In the genomic region with DNA sequence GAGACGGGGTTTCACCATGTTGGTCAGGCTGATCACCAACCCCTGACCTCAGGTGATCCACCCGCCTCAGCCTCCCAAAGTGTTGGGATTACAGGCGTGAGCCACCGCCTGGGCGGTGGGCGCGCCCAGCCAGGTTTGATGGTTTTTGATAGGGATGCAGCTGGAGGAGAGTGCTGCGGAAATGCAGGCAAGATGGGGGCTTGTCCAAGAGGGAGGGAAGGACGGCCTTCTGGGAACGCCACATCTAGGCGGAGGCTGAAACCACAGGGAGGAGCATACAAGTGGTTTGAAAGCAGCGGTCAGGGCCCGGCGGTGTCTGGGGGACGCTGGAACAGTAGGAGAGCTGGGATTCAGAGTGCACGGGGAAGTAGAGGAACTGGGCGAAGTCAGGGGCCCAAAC, we compare ENCODE assay signal across 29 cellular contexts.
"Had no signal": no experiment of that assay in that cellular context is flagged by ENCODE, and none has a peak within 500 bp of the region (broad histone marks: within the 10 kb centered on the region; RNA-seq: fewer than 3 reads in every experiment).

No MANE protein-coding gene starts in this region.

- H3K27me3 ChIP-seq: adrenal gland, ascending aorta, body of pancreas, brain microvascular endothelial cell, breast epithelium, cardiac muscle cell had no signal

- H3K36me3 ChIP-seq: adrenal gland, ascending aorta, brain microvascular endothelial cell, breast epithelium, cardiac muscle cell had no signal

- H3K4me1 ChIP-seq: adrenal gland, ascending aorta, body of pancreas, breast epithelium had no signal

- DNase-seq: activated gamma-delta T cell; activated gamma-delta T cell treated with Interleukin-2 at 50 U/mL for 16 hours; activated naive CD4-positive, alpha-beta T cell; activated naive CD4-positive, alpha-beta T cell treated with anti-CD3 and anti-CD28 coated beads for 36 hours; activated naive CD4-positive, alpha-beta T cell treated with anti-CD3 and anti-CD28 coated beads, Interleukin-2, amount 10 ng/mL, durations not matched to agents 7 days and 5 days; activated naive CD4-positive, alpha-beta T cell treated with anti-CD3 and anti-CD28 coated beads, Interleukin-2, amount 50 U/mL, for 16 hours; activated naive CD4-positive, alpha-beta T cell treated with Interleukin-2 at 50 U/mL for 16 hours; activated naive CD8-positive, alpha-beta T cell treated with anti-CD3 and anti-CD28 coated beads for 36 hours; activated naive CD8-positive, alpha-beta T cell treated with anti-CD3 and anti-CD28 coated beads, Interleukin-2, amount 10 ng/mL, durations not matched to agents 7 days and 5 days; activated naive CD8-positive, alpha-beta T cell treated with anti-CD3 and anti-CD28 coated beads, Interleukin-2, amount 50 U/mL, for 24 hours; activated T-cell treated with anti-CD3 and anti-CD28 coated beads for 4 hours; activated T-cell treated with anti-CD3 and anti-CD28 coated beads, Interleukin-2, amount 50 U/mL, for 1 hour; activated T-cell treated with anti-CD3 and anti-CD28 coated beads, Interleukin-2, amount 50 U/mL, for 24 hours; activated T-cell treated with anti-CD3 and anti-CD28 coated beads, Interleukin-2, amount 50 U/mL, for 4 hours; activated T-cell treated with anti-CD3 and anti-CD28 coated beads, Interleukin-2, amount 50 U/mL, for 48 hours; activated T-cell treated with anti-CD3 and anti-CD28 coated beads, Interleukin-2, amount 50 U/mL, for 72 hours; adrenal gland; amniotic stem cell; amygdala; anterior cingulate cortex; aorta; body of pancreas; brain microvascular endothelial cell; caudate nucleus; central memory CD4-positive, alpha-beta T cell; cerebellar nuclear complex had no signal

- H3K9me3 ChIP-seq: adrenal gland, ascending aorta, body of pancreas, breast epithelium had no signal

- H3K27ac ChIP-seq: adrenal gland, ascending aorta, body of pancreas, brain microvascular endothelial cell, breast epithelium, cardiac muscle cell had no signal

- H3K4me3 ChIP-seq: adrenal gland, ascending aorta, body of pancreas, breast epithelium, cardiac muscle cell had no signal
